ENCODE assay signal across 17 cellular contexts in the genomic region with DNA sequence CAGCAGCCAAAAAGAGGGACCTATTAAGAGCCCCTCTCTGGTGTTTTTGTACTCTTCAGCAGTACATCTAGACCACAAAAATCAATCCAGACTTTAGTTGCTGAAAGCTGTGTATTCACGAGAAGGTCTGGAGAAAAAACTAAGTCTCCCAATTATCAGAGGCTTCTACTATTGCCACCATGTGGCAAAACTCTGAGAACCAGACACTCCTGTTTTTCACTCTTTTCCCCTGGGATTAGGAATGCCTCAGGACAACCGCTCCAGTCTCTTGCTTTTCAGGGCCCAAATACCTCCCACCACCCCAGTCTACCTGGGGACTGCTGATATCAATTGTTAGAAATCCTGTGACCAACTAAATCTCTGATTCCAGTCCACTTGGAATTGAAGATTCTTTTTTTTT. TPM values are rescaled to one million over a fixed set of nuclear protein-coding genes. Genes with fewer than 3 reads are reported as not detected.
DNase-seq lines count a peak whose midpoint lies in the region; ATAC-seq and TF ChIP-seq lines count a peak whose summit lies in the region.
"Had no signal": no experiment of that assay in that cellular context is flagged by ENCODE, and none has a peak within 500 bp of the region (broad histone marks: within the 10 kb centered on the region; RNA-seq: fewer than 3 reads in every experiment).

No MANE protein-coding gene starts in this region.

- intact Hi-C loops in heart right ventricle (cut with DNase I), result loop anchor here in 2 of 10 donors (5.0 kb wide), 1 partner anchor 447 kb away; no protein-coding TSS in a partner anchor
- intact Hi-C loops in Right ventricle myocardium superior (cut with DNase I), result no loop called here

- no peak for DNase-seq in heart right ventricle
- no peak for DNase-seq in Right ventricle myocardium superior
- DNase-seq in WTC11 (ENCODE audit: low spot score), result no peak
- DNase-seq in islet precursor cell, result peak; percentile 52
- DNase-seq in superior temporal gyrus (ENCODE audit: extremely low spot score), result peak; percentile 15
- DNase-seq in A172 (ENCODE audit: low spot score), result no peak
- DNase-seq in SKM-1 treated with dmso at 0.1 percent for 144 hours (lab: John Stamatoyannopoulos, UW; ENCODE audit: unreplicated experiment), result no peak
- DNase-seq: DMS53; NCI-H1105; NCI-H526 treated with DMSO at 0.1 percent for 48 hours; SHP77 treated with DMSO at 0.1 percent for 48 hours; stimulated activated CD4-positive, alpha-beta T cell treated with anti-CD3 and anti-CD28 coated beads, Interleukin-2, amount 100 ng/mL, for 24 hours; upper lobe of left lung; WERI-Rb-1 had no signal

- no peaks in the 10 kb centered on the region for H3K36me3 Mint-ChIP-seq in WTC11
- H3K36me3 Mint-ChIP-seq: activated naive CD8-positive, alpha-beta T cell had no signal

- H3K4me3 Mint-ChIP-seq in WTC11, result no peak overlapping the region
- H3K4me3 Mint-ChIP-seq: activated naive CD8-positive, alpha-beta T cell had no signal

- TF ChIP-seq CTCF in heart right ventricle (IDR thresholded peaks at IDR 0.05), result peak in 7 of 9 donors; percentile 15 to 51 (median 42)
- no peak for TF ChIP-seq CTCF in WTC11 (IDR thresholded peaks at IDR 0.05)

- H3K27ac ChIP-seq in heart right ventricle, result no peak overlapping the region
- H3K27ac ChIP-seq: prostate gland, upper lobe of left lung, WERI-Rb-1 had no signal

- H3K9me3 ChIP-seq in heart right ventricle, result peaks cover 0 to 9% (median 0%) of the 10 kb centered on the region in 11 donors
- H3K9me3 ChIP-seq: prostate gland, upper lobe of left lung had no signal

- POLR2A ChIA-PET in WTC11 (lab: Charles Lee), result no interaction called here

- no peaks in the 10 kb centered on the region for H3K4me1 ChIP-seq in heart right ventricle
- H3K4me1 ChIP-seq: prostate gland, upper lobe of left lung had no signal

- no peaks in the 10 kb centered on the region for H3K36me3 ChIP-seq in heart right ventricle
- H3K36me3 ChIP-seq: prostate gland, upper lobe of left lung, WERI-Rb-1 had no signal

- no peaks in the 10 kb centered on the region for H3K27me3 Mint-ChIP-seq in WTC11 (ENCODE audit: low read depth)

- peaks cover 4% of the 10 kb centered on the region for H3K9me3 Mint-ChIP-seq in WTC11

- H3K4me1 Mint-ChIP-seq in WTC11, result peaks cover 4% of the 10 kb centered on the region

- H3K27ac Mint-ChIP-seq in WTC11, result no peak overlapping the region
- H3K27ac Mint-ChIP-seq: activated naive CD8-positive, alpha-beta T cell had no signal

- peaks cover 0 to 25% (median 0%) of the 10 kb centered on the region in 7 donors for H3K27me3 ChIP-seq in heart right ventricle
- H3K27me3 ChIP-seq: upper lobe of left lung had no signal

- CTCF ChIA-PET in WTC11 (lab: Charles Lee), result interaction anchor here (0.6 to 1.6 kb wide), 5 partner anchors 84 to 702 kb away, joined by 3 to 5 read pairs (median 4); no protein-coding TSS in a partner anchor

- ATAC-seq in heart right ventricle, result peak in 1 of 8 donors; percentile 7
- no peak for ATAC-seq in Right ventricle myocardium superior (ENCODE audit: poor library complexity)
- peak; percentile 88 for ATAC-seq in WTC11
- no peak for ATAC-seq in HG03108 (IDR thresholded peaks at IDR 0.05; ENCODE audit: unreplicated experiment)

- no peak overlapping the region for H3K4me3 ChIP-seq in heart right ventricle
- H3K4me3 ChIP-seq: prostate gland, upper lobe of left lung had no signal

- 27 to 30% methylated on average over 2 of the region's 2 CpGs for WGBS in heart right ventricle, 2 donors

TF ChIP-seq in WTC11, 78 proteins besides CTCF, POLR2A, EP300 and RAD21:
- TF ChIP-seq ZNF423 (CRISPR knock-in tag; IDR thresholded peaks at IDR 0.05) (no peak), ZNF512 (CRISPR knock-in tag; IDR thresholded peaks at IDR 0.05; ENCODE audit: borderline replicate concordance) (no peak), HMGA2 (CRISPR knock-in tag; IDR thresholded peaks at IDR 0.05) (no peak), FOXJ3 (CRISPR knock-in tag; IDR thresholded peaks at IDR 0.05; ENCODE audit: borderline replicate concordance) (no peak), E2F4 (CRISPR knock-in tag; IDR thresholded peaks at IDR 0.05; ENCODE audit: borderline replicate concordance, low read depth) (no peak), GTF2I (CRISPR knock-in tag; conservative IDR thresholded peaks at IDR 0.05) (no peak)

RNA-seq across cellular contexts. Expression of gene OBI1, which starts 30.1 kb away (rescaled TPM):
- total RNA-seq in heart right ventricle (10 to 100 TPM in 4 of 10 donors, 1 to 10 TPM in 6; 6.2 to 12.3 (median 9.6) TPM), Right ventricle myocardium superior (9.3 TPM), WTC11 (2021) (13.4 to 16.9 TPM (median 16.7 TPM) in 3 replicates)
- polyA plus RNA-seq in heart right ventricle, result 1 to 10 TPM; 2.8 to 4.4 TPM
- total RNA-seq in A172 (2014; rRNA removed; shearing (Covaris generic)), result 18.3 and 23.2 TPM in 2 replicates

Comparison
In these comparisons a context has a peak if more than half of its experiments do, and no peak if none do; other contexts are left out.
1. DNase-seq: peak in islet precursor cell (single experiment) and superior temporal gyrus (single experiment); none in heart right ventricle (0 of 2), Right ventricle myocardium superior (single experiment), WTC11 (single experiment), A172 (single experiment) and SKM-1 treated with dmso at 0.1 percent for 144 hours (single experiment).